In the genomic region with DNA sequence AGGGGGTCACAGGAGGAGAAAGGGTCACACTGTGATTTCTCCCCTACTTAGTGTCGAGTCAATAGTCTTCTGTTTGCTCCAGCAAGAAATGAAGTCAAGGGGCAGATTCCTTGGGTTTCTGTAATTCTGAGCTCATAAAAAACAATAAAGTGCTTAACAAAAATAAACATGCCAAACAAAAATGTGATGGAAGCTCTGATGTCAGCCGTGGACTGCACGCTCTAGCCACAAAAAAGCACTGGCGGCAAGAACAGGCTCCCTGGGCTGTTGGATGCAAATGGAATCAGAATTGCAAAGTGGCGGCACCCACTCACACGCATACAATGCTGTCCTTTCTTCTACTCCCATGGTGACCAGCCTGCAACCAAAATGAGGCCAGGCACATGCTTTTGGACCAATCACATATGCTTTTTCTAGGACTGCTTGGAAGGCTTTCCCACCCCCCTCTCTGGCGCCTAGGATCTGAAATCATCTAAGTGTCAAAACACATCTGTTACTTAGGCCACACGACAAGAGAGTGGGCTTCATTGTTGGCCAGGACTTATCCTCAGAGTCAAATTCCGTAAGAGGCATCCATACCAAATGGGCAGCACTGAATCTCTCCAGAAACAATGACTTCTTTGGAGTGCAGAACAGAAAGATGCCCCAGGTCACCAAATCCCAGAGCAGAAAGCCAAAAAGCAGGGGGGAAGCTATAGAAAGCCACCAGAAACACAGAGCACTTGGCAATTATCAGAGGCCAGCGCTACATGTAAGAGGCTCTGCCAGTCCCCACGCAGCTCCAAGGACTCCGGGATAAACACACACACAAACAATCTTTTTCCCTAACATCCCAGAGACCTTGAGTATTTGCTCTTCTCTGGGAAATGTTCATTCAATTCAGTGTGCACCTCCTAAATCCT, we compare ENCODE assay signal across 1 cellular context.
TF ChIP-seq lines count a peak whose summit lies in the region.

No MANE protein-coding gene starts in this region.

TF ChIP-seq in HEK293, 187 proteins besides CTCF, POLR2A, EP300 and RAD21 (continued from another document):
- TF ChIP-seq ZBTB44 (tag by site-specific recombination; IDR thresholded peaks at IDR 0.05) (0 out of 2 replicates have a peak, but pooled peaks have one; percentile 4), ZNF596 (tag by site-specific recombination; IDR thresholded peaks at IDR 0.05) (no peak), ZNF670 (tag by site-specific recombination; IDR thresholded peaks at IDR 0.05; ENCODE audit: low read depth) (no peak), ZNF843 (tag by site-specific recombination; IDR thresholded peaks at IDR 0.05) (peak; percentile 91), ZNF404 (tag by site-specific recombination; IDR thresholded peaks at IDR 0.05) (no peak), ZNF544 (tag by site-specific recombination; IDR thresholded peaks at IDR 0.05) (no peak), ZBTB7A (tag by site-specific recombination; IDR thresholded peaks at IDR 0.05; ENCODE audit: low read depth) (no peak), ZNF830 (tag by site-specific recombination; IDR thresholded peaks at IDR 0.05; ENCODE audit: low read depth) (no peak), GLIS1 (tag by site-specific recombination; IDR thresholded peaks at IDR 0.05) (peak; percentile 45; the same call in 1 of the 2 replicates), ZSCAN23 (tag by site-specific recombination; IDR thresholded peaks at IDR 0.05) (no peak), ZXDB (tag by site-specific recombination; IDR thresholded peaks at IDR 0.05) (peak; percentile 73), SETDB1 (IDR thresholded peaks at IDR 0.05; ENCODE audit: insufficient read length, low read length) (no peak), ZEB2 (tag by site-specific recombination; IDR thresholded peaks at IDR 0.05) (peak; percentile 86), ZNF248 (tag by site-specific recombination; IDR thresholded peaks at IDR 0.05) (no peak), ZNF350 (tag by site-specific recombination; IDR thresholded peaks at IDR 0.05) (no peak), ZBTB49 (tag by site-specific recombination; IDR thresholded peaks at IDR 0.05; ENCODE audit: low read depth) (no peak), ZNF148 (tag by site-specific recombination; IDR thresholded peaks at IDR 0.05; ENCODE audit: borderline replicate concordance) (no peak), ATF2 (tag by site-specific recombination; IDR thresholded peaks at IDR 0.05; ENCODE audit: low read depth) (0 out of 2 replicates have a peak, but pooled peaks have one; percentile 46)
- TF ChIP-seq, protein P1, sequence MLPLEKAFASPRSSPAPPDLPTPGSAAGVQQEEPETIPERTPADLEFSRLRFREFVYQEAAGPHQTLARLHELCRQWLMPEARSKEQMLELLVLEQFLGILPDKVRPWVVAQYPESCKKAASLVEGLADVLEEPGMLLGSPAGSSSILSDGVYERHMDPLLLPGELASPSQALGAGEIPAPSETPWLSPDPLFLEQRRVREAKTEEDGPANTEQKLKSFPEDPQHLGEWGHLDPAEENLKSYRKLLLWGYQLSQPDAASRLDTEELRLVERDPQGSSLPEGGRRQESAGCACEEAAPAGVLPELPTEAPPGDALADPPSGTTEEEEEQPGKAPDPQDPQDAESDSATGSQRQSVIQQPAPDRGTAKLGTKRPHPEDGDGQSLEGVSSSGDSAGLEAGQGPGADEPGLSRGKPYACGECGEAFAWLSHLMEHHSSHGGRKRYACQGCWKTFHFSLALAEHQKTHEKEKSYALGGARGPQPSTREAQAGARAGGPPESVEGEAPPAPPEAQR (tag by site-specific recombination; IDR thresholded peaks at IDR 0.05): no peak
- TF ChIP-seq, protein P2, sequence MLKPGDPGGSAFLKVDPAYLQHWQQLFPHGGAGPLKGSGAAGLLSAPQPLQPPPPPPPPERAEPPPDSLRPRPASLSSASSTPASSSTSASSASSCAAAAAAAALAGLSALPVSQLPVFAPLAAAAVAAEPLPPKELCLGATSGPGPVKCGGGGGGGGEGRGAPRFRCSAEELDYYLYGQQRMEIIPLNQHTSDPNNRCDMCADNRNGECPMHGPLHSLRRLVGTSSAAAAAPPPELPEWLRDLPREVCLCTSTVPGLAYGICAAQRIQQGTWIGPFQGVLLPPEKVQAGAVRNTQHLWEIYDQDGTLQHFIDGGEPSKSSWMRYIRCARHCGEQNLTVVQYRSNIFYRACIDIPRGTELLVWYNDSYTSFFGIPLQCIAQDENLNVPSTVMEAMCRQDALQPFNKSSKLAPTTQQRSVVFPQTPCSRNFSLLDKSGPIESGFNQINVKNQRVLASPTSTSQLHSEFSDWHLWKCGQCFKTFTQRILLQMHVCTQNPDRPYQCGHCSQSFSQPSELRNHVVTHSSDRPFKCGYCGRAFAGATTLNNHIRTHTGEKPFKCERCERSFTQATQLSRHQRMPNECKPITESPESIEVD (tag by site-specific recombination; IDR thresholded peaks at IDR 0.05): peak; percentile 90
